8 cellular contexts compared by ENCODE assay signal in the genomic region with DNA sequence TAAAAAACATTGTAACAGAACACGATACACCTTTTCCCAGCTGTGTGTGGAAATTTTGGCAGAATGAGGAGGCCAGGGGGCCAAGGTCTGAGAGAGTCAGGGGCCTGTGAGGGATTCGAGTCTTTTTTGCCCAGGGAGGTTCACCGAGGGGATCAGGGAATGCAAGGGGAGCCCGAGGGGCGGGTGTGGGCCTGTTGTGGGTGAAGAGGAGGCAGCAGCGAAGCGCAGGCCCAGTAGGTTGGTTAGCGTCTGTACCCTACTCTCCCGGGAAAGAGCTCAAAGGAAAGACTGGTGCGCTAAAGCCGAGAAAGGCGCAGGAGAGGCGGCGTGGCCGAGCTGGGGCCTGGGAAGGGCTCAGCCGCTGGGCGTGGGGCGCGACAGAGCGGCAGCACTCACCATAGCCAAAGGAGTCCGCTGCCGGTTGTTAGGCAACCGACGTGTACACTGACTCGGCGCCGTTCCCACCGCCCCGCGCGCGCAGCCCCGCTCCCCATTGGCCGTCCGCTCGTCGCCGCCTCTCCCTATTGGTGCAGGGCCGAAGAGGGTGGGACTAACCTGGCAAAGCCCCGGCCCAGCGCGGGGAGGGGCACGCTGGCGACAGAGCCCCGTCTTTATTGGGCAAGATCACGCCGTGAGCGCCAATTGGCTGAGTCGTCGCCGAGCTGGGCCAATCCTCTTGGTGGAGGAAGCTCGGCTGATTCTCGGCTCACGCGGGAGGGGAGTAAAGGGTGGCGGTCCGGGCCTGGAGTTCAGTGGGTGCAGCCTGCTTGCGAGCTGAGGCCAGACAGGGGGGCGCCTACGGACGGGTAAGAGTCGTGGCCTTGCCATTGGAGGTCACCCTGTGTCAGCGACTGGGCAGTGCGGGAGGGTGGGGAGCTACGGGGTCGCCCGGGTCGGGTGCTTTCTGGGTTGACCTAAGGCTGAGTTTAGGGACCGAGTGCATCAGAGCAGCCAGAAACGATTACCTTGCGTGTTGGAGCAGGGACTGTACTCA.
DNase-seq lines count a peak whose midpoint lies in the region; ATAC-seq and TF ChIP-seq lines count a peak whose summit lies in the region.

A gene (minus strand): TSS at position 446 of the 994 bp plus-strand sequence. CDS start 47 bp downstream, at position 399.
A gene (plus strand): TSS at position 752 of the 994 bp plus-strand sequence. CDS start 15,262 bp downstream, outside the sequence.

- H3K4me3 ChIP-seq in AG09309 (ENCODE audit: control insufficient read depth, low read depth, low read length) = peak within 1 kb of the TSS; percentile 76

- ATAC-seq in GM19025 (IDR thresholded peaks at IDR 0.05; ENCODE audit: low read depth, unreplicated experiment) (peak; percentile 98), HG03342 (IDR thresholded peaks at IDR 0.05; ENCODE audit: unreplicated experiment) (peak; percentile 97)
- ATAC-seq in activated CD4-positive, CD25-positive, alpha-beta regulatory T cell treated with anti-CD3 and anti-CD28 coated beads, Interleukin-2, amount 50 U/mL, for 24 hours = peak; percentile 97 to 98

- TF ChIP-seq CTCF in AG09309 (IDR thresholded peaks at IDR 0.05; ENCODE audit: control insufficient read depth, insufficient read depth, low read depth, low read length, missing control alignments) = no peak

- peak; percentile 82 for DNase-seq in AG09309 (ENCODE audit: low read depth)
- DNase-seq in NCI-H446 (lab: John Stamatoyannopoulos, UW) = peak; percentile 89 to 96
- peak; percentile 69 to 83 for DNase-seq in cerebellar nuclear complex (lab: John Stamatoyannopoulos, UW)
- peak; percentile 98 for DNase-seq in islet precursor cell
- peak; percentile 80 to 89 (median 88) for DNase-seq in stimulated activated CD4-positive, alpha-beta T cell treated with anti-CD3 and anti-CD28 coated beads, Interleukin-12 subunit alpha, Interleukin-12 subunit beta, amount 100 ng/mL, for 48 hours (ENCODE audit: low read depth in 2 of 3, low spot score in 1 of 3)

Comparison
In these comparisons a context has a peak if more than half of its experiments do, and no peak if none do; other contexts are left out.
1. Peak in every context shown above with its lines: DNase-seq, ATAC-seq and H3K4me3 ChIP-seq.